In the genomic region with DNA sequence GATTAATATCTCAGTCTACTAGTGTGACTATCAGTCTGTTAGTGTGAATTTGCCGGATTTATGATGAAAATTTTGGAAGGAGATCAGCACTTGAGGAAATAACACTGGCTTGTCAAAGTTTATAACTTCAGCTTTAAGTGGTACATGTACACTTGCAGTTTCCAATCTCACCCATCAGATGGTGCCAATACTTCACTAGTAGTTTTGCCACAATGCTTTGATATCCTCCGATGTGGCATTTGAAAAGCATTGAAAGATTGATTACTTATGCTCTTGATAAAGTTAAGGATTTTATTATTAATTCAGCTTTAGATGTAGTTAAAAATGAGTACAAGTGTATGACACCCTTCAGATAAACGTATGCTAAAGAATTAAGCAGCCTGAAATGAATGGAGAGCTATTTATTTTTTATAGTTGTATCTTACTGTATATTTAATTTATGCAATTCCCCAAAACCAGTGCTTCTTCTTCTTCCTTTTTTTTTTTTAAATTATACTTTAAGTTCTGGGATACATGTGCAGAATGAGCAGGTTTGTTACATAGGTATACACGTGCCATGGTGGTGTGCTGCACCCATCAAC, we compare ENCODE assay signal across 1 cellular context.
TF ChIP-seq lines count a peak whose summit lies in the region.

No MANE protein-coding gene starts in this region.

TF ChIP-seq in HepG2, 621 proteins besides CTCF, POLR2A, EP300 and RAD21 (continued from another document):
- TF ChIP-seq, protein P1, sequence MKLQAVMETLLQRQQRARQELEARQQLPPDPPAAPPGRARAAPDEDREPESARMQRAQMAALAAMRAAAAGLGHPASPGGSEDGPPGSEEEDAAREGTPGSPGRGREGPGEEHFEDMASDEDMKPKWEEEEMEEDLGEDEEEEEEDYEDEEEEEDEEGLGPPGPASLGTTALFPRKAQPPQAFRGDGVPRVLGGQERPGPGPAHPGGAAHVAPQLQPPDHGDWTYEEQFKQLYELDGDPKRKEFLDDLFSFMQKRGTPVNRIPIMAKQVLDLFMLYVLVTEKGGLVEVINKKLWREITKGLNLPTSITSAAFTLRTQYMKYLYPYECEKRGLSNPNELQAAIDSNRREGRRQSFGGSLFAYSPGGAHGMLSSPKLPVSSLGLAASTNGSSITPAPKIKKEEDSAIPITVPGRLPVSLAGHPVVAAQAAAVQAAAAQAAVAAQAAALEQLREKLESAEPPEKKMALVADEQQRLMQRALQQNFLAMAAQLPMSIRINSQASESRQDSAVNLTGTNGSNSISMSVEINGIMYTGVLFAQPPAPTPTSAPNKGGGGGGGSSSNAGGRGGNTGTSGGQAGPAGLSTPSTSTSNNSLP (IDR thresholded peaks at IDR 0.05; ENCODE audit: low read depth, low read length) = peak; percentile 51; the same call in 1 of the 2 replicates
- TF ChIP-seq ZNF354B (CRISPR knock-in tag; IDR thresholded peaks at IDR 0.05) = no peak
- no peak for TF ChIP-seq HNRNPL (IDR thresholded peaks at IDR 0.05; ENCODE audit: low read depth, low read length)
